In the genomic region with DNA sequence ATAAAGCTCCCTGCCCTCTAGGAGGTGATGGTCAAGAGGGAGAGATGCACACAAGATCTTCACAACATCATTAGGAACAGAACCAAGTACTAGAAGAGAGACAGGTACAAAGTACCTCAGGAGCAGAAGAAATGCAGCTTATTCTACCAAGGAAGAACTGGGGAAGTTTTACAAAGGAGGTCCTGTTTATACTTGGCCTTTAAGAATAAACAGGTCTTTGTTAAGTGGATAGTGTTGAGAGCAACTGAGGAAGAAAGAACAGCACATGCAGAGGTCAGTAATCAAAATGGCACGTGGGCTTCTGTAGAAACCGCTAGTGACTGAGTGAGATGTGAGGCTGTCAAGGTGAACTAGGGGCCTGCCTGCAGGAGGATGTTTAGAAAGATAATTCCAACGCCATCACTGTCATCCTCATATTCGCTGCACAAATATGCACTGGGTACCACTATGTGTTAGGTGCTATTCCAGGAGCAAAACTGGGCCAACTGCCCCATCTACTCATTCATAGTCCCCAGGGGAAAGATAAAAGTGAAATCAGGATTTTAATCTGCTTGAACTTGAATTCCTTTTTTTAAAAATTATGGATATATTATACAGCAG, we compare ENCODE assay signal across 19 cellular contexts.
DNase-seq lines count a peak whose midpoint lies in the region.
"Had no signal": no experiment of that assay in that cellular context is flagged by ENCODE, and none has a peak within 500 bp of the region (broad histone marks: within the 10 kb centered on the region; RNA-seq: fewer than 3 reads in every experiment).

No MANE protein-coding gene starts in this region.

- no peaks in the 10 kb centered on the region for H3K4me1 ChIP-seq in trophoblast cell (ENCODE audit: control insufficient read depth in 1 of 2, insufficient read depth in 2 of 2, low read length in 2 of 2)
- H3K4me1 ChIP-seq: A549 had no signal

- H4K91ac ChIP-seq in trophoblast cell (ENCODE audit: low read depth, low read length): no peak overlapping the region

- H4K12ac ChIP-seq in trophoblast cell (ENCODE audit: low read depth, low read length): no peak overlapping the region

- H2BK5ac ChIP-seq in trophoblast cell (ENCODE audit: low read depth, low read length, poor library complexity): no peak overlapping the region

- H3K79me1 ChIP-seq in trophoblast cell (ENCODE audit: low read length): peaks cover 2% of the 10 kb centered on the region

- peak; percentile 48 for DNase-seq in COLO829 (ENCODE audit: low spot score)
- peak; percentile 71 for DNase-seq in foreskin melanocyte
- peak; percentile 77 to 82 for DNase-seq in trophoblast cell
- DNase-seq in NK-92 treated with Interleukin-12 subunit alpha and Interleukin-12 subunit beta, amount 100 ng/mL, for 24 hours (lab: John Stamatoyannopoulos, UW): no peak
- DNase-seq in activated CD8-positive, alpha-beta memory T cell treated with anti-CD3 and anti-CD28 coated beads, Interleukin-2, amount 50 U/mL, for 4 hours: no peak
- DNase-seq: AML-193; CD4-positive, alpha-beta T cell; CD8-positive, alpha-beta T cell; COR-L47; DMS 273 treated with DMSO at 0.1 percent for 48 hours; DMS79; DND-41; EL; GDM1 had no signal

- H3K18ac ChIP-seq in trophoblast cell (ENCODE audit: low read length): no peak overlapping the region

- H2BK120ac ChIP-seq in trophoblast cell (ENCODE audit: insufficient read depth, low read length, poor library complexity): no peak overlapping the region

- H3K36me3 ChIP-seq in trophoblast cell (ENCODE audit: control insufficient read depth in 1 of 2, insufficient read depth in 2 of 2, low read length in 2 of 2): no peaks in the 10 kb centered on the region
- H3K36me3 ChIP-seq: BLaER1 treated with 17β-estradiol and CSF1 and Interleukin-3, amounts not matched to agents 10 nM and 100 nM had no signal

- no peak overlapping the region for H2BK12ac ChIP-seq in trophoblast cell (ENCODE audit: low read length)

- no peak overlapping the region for H2AK5ac ChIP-seq in trophoblast cell (ENCODE audit: low read length)

- H3K9ac ChIP-seq in trophoblast cell (ENCODE audit: low read length): no peak overlapping the region
- H3K9ac ChIP-seq: BLaER1 treated with 17β-estradiol and CSF1 and Interleukin-3, amounts not matched to agents 10 nM and 100 nM had no signal

- no peak overlapping the region for H4K8ac ChIP-seq in trophoblast cell (ENCODE audit: low read depth, low read length)

- no peak overlapping the region for H3K23ac ChIP-seq in trophoblast cell (ENCODE audit: low read length)

- no CpG with 5 or more reads among the region's 4 CpGs for WGBS in trophoblast cell (ENCODE audit: extremely low coverage, insufficient coverage, insufficient read length)

- H3K14ac ChIP-seq in trophoblast cell (ENCODE audit: low read length): no peak overlapping the region

- H2AFZ ChIP-seq in trophoblast cell (ENCODE audit: insufficient read depth, low read length, poor library complexity): no peak overlapping the region

- H3K27me3 ChIP-seq in trophoblast cell (ENCODE audit: insufficient read depth, low read length): no peaks in the 10 kb centered on the region
- H3K27me3 ChIP-seq: BLaER1 treated with 17β-estradiol and CSF1 and Interleukin-3, amounts not matched to agents 10 nM and 100 nM had no signal

- H3K79me2 ChIP-seq in trophoblast cell (ENCODE audit: control insufficient read depth, insufficient read depth, low read length, poor library complexity): no peaks in the 10 kb centered on the region

- no peak overlapping the region for H3K27ac ChIP-seq in trophoblast cell (ENCODE audit: low read depth, low read length)
- H3K27ac ChIP-seq: 22Rv1; A549; BLaER1 treated with 17β-estradiol and CSF1 and Interleukin-3, amounts not matched to agents 10 nM and 100 nM; C4-2B had no signal

- no peak overlapping the region for H3K4ac ChIP-seq in trophoblast cell (ENCODE audit: low read depth, low read length)

- no peak overlapping the region for H3K4me3 ChIP-seq in trophoblast cell (ENCODE audit: low read depth, low read length)
- H3K4me3 ChIP-seq: A549; BLaER1 treated with 17β-estradiol and CSF1 and Interleukin-3, amounts not matched to agents 10 nM and 100 nM; GM12878 had no signal

- peaks cover 2% of the 10 kb centered on the region for H3K9me3 ChIP-seq in trophoblast cell (ENCODE audit: insufficient read depth, low read depth, low read length)
- H3K9me3 ChIP-seq: A549 had no signal

- no peak overlapping the region for H3K4me2 ChIP-seq in trophoblast cell (ENCODE audit: low read length)
- H3K4me2 ChIP-seq: A549; BLaER1 treated with 17β-estradiol and CSF1 and Interleukin-3, amounts not matched to agents 10 nM and 100 nM had no signal

Comparison
In these comparisons a context has a peak if more than half of its experiments do, and no peak if none do; other contexts are left out.
1. DNase-seq: peak in COLO829 (single experiment), foreskin melanocyte (single experiment) and trophoblast cell (2 of 2); none in NK-92 treated with Interleukin-12 subunit alpha and Interleukin-12 subunit beta, amount 100 ng/mL, for 24 hours (single experiment) and activated CD8-positive, alpha-beta memory T cell treated with anti-CD3 and anti-CD28 coated beads, Interleukin-2, amount 50 U/mL, for 4 hours (single experiment).